ENCODE assay signal across 16 cellular contexts in the genomic region with DNA sequence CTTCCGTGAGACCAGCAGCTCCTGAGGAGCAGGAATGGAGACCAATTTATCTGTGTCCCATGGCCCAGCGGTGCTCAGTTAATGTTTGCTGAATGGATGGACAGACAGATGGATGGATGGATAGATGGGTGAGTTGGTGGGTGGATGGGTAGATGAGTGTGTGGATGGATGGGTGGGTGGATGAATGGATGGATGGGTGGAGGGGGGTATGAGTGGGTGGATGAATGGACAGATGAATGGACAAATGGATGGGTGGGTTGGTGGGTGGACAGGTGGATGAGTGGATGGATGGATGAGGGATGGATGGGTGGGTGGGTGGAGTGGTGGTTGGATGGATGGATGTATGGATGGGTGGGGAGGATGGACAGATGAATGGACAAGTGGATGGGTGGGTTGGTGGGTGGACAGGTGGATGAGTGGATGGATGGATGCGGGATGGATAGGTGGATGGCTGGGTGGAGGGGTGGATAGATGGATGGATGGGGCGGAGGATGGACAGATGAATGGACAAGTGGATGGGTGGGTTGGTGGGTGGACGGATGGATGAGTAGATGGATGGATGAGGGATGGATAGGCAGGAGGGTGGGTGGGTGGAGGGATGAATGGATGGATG. TPM values are rescaled to one million over a fixed set of nuclear protein-coding genes. Genes with fewer than 3 reads are reported as not detected.
A peak's percentile ranks its signal among the peaks of the same experiment; 100 is the strongest.
DNase-seq lines count a peak whose midpoint lies in the region; ATAC-seq, FAIRE-seq and TF ChIP-seq lines count a peak whose summit lies in the region.
"Had no signal": no experiment of that assay in that cellular context is flagged by ENCODE, and none has a peak within 500 bp of the region (broad histone marks: within the 10 kb centered on the region; RNA-seq: fewer than 3 reads in every experiment).

No MANE protein-coding gene starts in this region.

- no peak for TF ChIP-seq CTCF in PC-9 (conservative IDR thresholded peaks at IDR 0.05)
- TF ChIP-seq CTCF in mammary epithelial cell (conservative IDR thresholded peaks at IDR 0.05 in 1 of 2, IDR thresholded peaks at IDR 0.05 in 1 of 2; ENCODE audit: extremely low read depth in 1 of 2, insufficient read depth in 1 of 2, low read depth in 1 of 2, low read length in 2 of 2) = no peak
- TF ChIP-seq CTCF in nephron progenitor cell (IDR thresholded peaks at IDR 0.05) = no peak
- no peak for TF ChIP-seq CTCF in type B pancreatic cell (conservative IDR thresholded peaks at IDR 0.05)
- TF ChIP-seq CTCF in pancreas (IDR thresholded peaks at IDR 0.05) = no peak

- BruUV-seq in PC-9 (replicated peaks; lab: Mats Ljungman, UMichigan) (no TSS peak), mammary epithelial cell (replicated peaks; lab: Mats Ljungman, UMichigan) (no TSS peak)

- no peaks in the 10 kb centered on the region for H3K9me3 ChIP-seq in PC-9 (ENCODE audit: insufficient read depth, low read depth)
- H3K9me3 ChIP-seq in mammary epithelial cell (replicated peaks; ENCODE audit: insufficient read depth, low read length) = no peaks in the 10 kb centered on the region
- H3K9me3 ChIP-seq in pancreas = no peaks in the 10 kb centered on the region

- H3K4me3 ChIP-seq in PC-9 = peak overlapping the region; percentile 29; the same call in 1 of the 2 replicates
- H3K4me3 ChIP-seq in mammary epithelial cell (replicated peaks in 1 of 3; ENCODE audit: insufficient read depth in 1 of 3, low read depth in 2 of 3, low read length in 3 of 3) = no peak overlapping the region
- no peak overlapping the region for H3K4me3 ChIP-seq in pancreas
- H3K4me3 ChIP-seq: neural progenitor cell had no signal

- peaks cover 84% of the 10 kb centered on the region for H3F3A ChIP-seq in PC-9 (ENCODE audit: insufficient read depth, low read depth)

- POLR2A ChIA-PET in PC-9 (lab: Charles Lee; ENCODE audit: unreplicated experiment) = interaction anchor here (0.6 kb wide), 1 partner anchor 43 kb away, joined by 9 read pairs; no protein-coding TSS in a partner anchor

- no peak overlapping the region for H3K9ac ChIP-seq in mammary epithelial cell (ENCODE audit: insufficient read depth, low read length)
- H3K9ac ChIP-seq: neural progenitor cell had no signal

- no peaks in the 10 kb centered on the region; the same call in 1 of the 2 replicates for H4K20me1 ChIP-seq in PC-9 (ENCODE audit: insufficient read depth)
- peaks cover 16% of the 10 kb centered on the region for H4K20me1 ChIP-seq in mammary epithelial cell (ENCODE audit: insufficient read depth, low read length)

- FAIRE-seq in pancreas (lab: Jason Lieb, UNC) = no peak

- H3K9me2 ChIP-seq in PC-9 (ENCODE audit: insufficient read depth) = no peaks in the 10 kb centered on the region

- H3K36me3 ChIP-seq in PC-9 (ENCODE audit: low read depth) (peaks cover 18% of the 10 kb centered on the region), mammary epithelial cell (ENCODE audit: insufficient read depth, low read length) (peaks cover 37% of the 10 kb centered on the region), pancreas (peaks cover 0 to 11% (median 6%) of the 10 kb centered on the region in 3 donors)

- intact Hi-C loops in PC-9 (cut with micrococcal nuclease; ENCODE audit: unreplicated experiment) (loop anchor here (2.0 to 10.0 kb wide), 3 partner anchors 74 to 618 kb away; partner anchors contain the start of genes CASP9 and DNAJC16), mammary epithelial cell (cut with micrococcal nuclease) (no loop called here), pancreas (cut with DNase I) (no loop called here)

- DNase-seq in PC-9 = no peak
- DNase-seq in mammary epithelial cell = no peak
- no peak for DNase-seq in nephron progenitor cell
- no peak for DNase-seq in type B pancreatic cell (ENCODE audit: extremely low spot score, unreplicated experiment)
- DNase-seq in NCI-H2171 treated with DMSO at 0.1 percent for 48 hours (lab: John Stamatoyannopoulos, UW) = no peak
- no peak for DNase-seq in pancreas
- DNase-seq: activated naive CD8-positive, alpha-beta T cell treated with anti-CD3 and anti-CD28 coated beads, Interleukin-2, amount 10 ng/mL, durations not matched to agents 7 days and 5 days; activated T-cell treated with anti-CD3 and anti-CD28 coated beads for 4 hours; CD8-positive, alpha-beta T cell; erythroblast; NCI-H2029; NCI-H526; T-helper 2 cell had no signal

- no peak overlapping the region for H3K4me3 Mint-ChIP-seq in nephron progenitor cell
- peak overlapping the region; percentile 30 for H3K4me3 Mint-ChIP-seq in type B pancreatic cell
- H3K4me3 Mint-ChIP-seq: activated naive CD8-positive, alpha-beta T cell treated with anti-CD3 and anti-CD28 coated beads, Interleukin-2, amount 10 ng/mL, durations not matched to agents 7 days and 5 days; CD8-positive, alpha-beta T cell; neural progenitor cell had no signal

- H3K27ac ChIP-seq in PC-9 (peak overlapping the region; percentile 92), mammary epithelial cell (ENCODE audit: insufficient read depth, low read depth, low read length) (no peak overlapping the region), pancreas (no peak overlapping the region)

- H3K27me3 Mint-ChIP-seq in nephron progenitor cell (ENCODE audit: low read depth, poor library complexity) (peaks cover 6% of the 10 kb centered on the region), type B pancreatic cell (no peaks in the 10 kb centered on the region)

- H3K79me2 ChIP-seq in PC-9 (ENCODE audit: low read depth) (peaks cover 85% of the 10 kb centered on the region), mammary epithelial cell (ENCODE audit: insufficient read depth, low read length) (peaks cover 99% of the 10 kb centered on the region)

- H3K4me2 ChIP-seq in PC-9 = peak overlapping the region; percentile 96
- peak overlapping the region; percentile 61 for H3K4me2 ChIP-seq in mammary epithelial cell (ENCODE audit: insufficient read depth, low read depth, low read length)
- H3K4me2 ChIP-seq: neural progenitor cell had no signal

- CTCF ChIA-PET in PC-9 (lab: Charles Lee) (no interaction called here), mammary epithelial cell (lab: Charles Lee; ENCODE audit: low non-redundant PET) (no interaction called here)

- 69% methylated on average over 2 of the region's 5 CpGs for WGBS in mammary epithelial cell (ENCODE audit: low coverage, missing lambda C conversion rate)
- WGBS in pancreas, 2 donors = 93 to 96% methylated on average over 5 of the region's 5 CpGs

- peaks cover 92% of the 10 kb centered on the region for H3K4me1 ChIP-seq in PC-9 (replicated peaks; ENCODE audit: insufficient read depth)
- peaks cover 95% of the 10 kb centered on the region for H3K4me1 ChIP-seq in mammary epithelial cell (ENCODE audit: insufficient read depth, low read length)
- H3K4me1 ChIP-seq in pancreas = peaks cover 11 to 42% (median 14%) of the 10 kb centered on the region in 3 donors

- no peaks in the 10 kb centered on the region for H3K9me3 Mint-ChIP-seq in nephron progenitor cell
- no peaks in the 10 kb centered on the region for H3K9me3 Mint-ChIP-seq in type B pancreatic cell
- H3K9me3 Mint-ChIP-seq: activated naive CD8-positive, alpha-beta T cell treated with anti-CD3 and anti-CD28 coated beads, Interleukin-2, amount 10 ng/mL, durations not matched to agents 7 days and 5 days; CD8-positive, alpha-beta T cell; neural progenitor cell had no signal

- peaks cover 62% of the 10 kb centered on the region for H3K4me1 Mint-ChIP-seq in nephron progenitor cell
- H3K4me1 Mint-ChIP-seq in type B pancreatic cell (ENCODE audit: unreplicated experiment) = peaks cover 40% of the 10 kb centered on the region

- no peak overlapping the region for H2AFZ ChIP-seq in PC-9
- no peak overlapping the region for H2AFZ ChIP-seq in mammary epithelial cell (ENCODE audit: low read depth, low read length)
- H2AFZ ChIP-seq: neural progenitor cell had no signal

- H3K36me3 Mint-ChIP-seq in nephron progenitor cell (ENCODE audit: low read depth) (peaks cover 30% of the 10 kb centered on the region), type B pancreatic cell (peaks cover 21% of the 10 kb centered on the region)
- H3K36me3 Mint-ChIP-seq: activated naive CD8-positive, alpha-beta T cell treated with anti-CD3 and anti-CD28 coated beads, Interleukin-2, amount 10 ng/mL, durations not matched to agents 7 days and 5 days; CD8-positive, alpha-beta T cell had no signal

- dilution Hi-C loops in mammary epithelial cell (cut with HindIII; ENCODE audit: low sequenced_read_pairs) = no loop called here

- H3K27ac Mint-ChIP-seq in nephron progenitor cell (peak overlapping the region; percentile 46), type B pancreatic cell (peak overlapping the region; percentile 84)
- H3K27ac Mint-ChIP-seq: activated naive CD8-positive, alpha-beta T cell treated with anti-CD3 and anti-CD28 coated beads, Interleukin-2, amount 10 ng/mL, durations not matched to agents 7 days and 5 days; CD8-positive, alpha-beta T cell; neural progenitor cell had no signal

- H3K27me3 ChIP-seq in PC-9 (ENCODE audit: insufficient read depth, low read depth) = no peaks in the 10 kb centered on the region
- no peaks in the 10 kb centered on the region for H3K27me3 ChIP-seq in mammary epithelial cell (ENCODE audit: insufficient read depth, low read length)
- no peaks in the 10 kb centered on the region for H3K27me3 ChIP-seq in pancreas
- H3K27me3 ChIP-seq: neural progenitor cell had no signal

- in situ Hi-C loops in mammary epithelial cell (cut with MboI; ENCODE audit: low sequenced_read_pairs in 2 of 2) = no loop called here

- no peak for ATAC-seq in HG03354 (IDR thresholded peaks at IDR 0.05; ENCODE audit: poor library complexity, severe bottlenecking, unreplicated experiment)
- ATAC-seq in pancreas = no peak
- ATAC-seq: activated CD4-positive, CD25-positive, alpha-beta regulatory T cell treated with anti-CD3 and anti-CD28 coated beads, Interleukin-2, amount 50 U/mL, for 24 hours; CD8-positive, alpha-beta T cell had no signal

RNA-seq across cellular contexts. Expression of gene EPHA2, which starts 13.4 kb away (rescaled TPM):
- 48.3 and 65.8 TPM in 2 replicates for total RNA-seq in PC-9 (2021)
- total RNA-seq in mammary epithelial cell = 100 to 1,000 TPM in 1 of 2 donors, 10 to 100 TPM in 1; 77.3 to 181 TPM
- polyA plus RNA-seq in mammary epithelial cell = 91.7 TPM
- 181 TPM for polyA minus RNA-seq in mammary epithelial cell
- total RNA-seq in type B pancreatic cell (ENCODE audit: low replicate concordance) = 40.3 and 77.9 TPM in 2 replicates
- 10 to 100 TPM in 3 of 6 donors, 1 to 10 TPM in 3; 6.5 to 11.8 (median 10.1) TPM for total RNA-seq in pancreas
- polyA plus RNA-seq in pancreas = 10 to 100 TPM; 13.8 to 17.1 TPM
- total RNA-seq: activated naive CD8-positive, alpha-beta T cell treated with anti-CD3 and anti-CD28 coated beads, Interleukin-2, amount 10 ng/mL, durations not matched to agents 7 days and 5 days; CD8-positive, alpha-beta T cell had no signal
